ENCODE assay signal across 5 cellular contexts in genomic region chr1:241451981-241452380, GRCh38.
"Had no signal": no experiment of that assay in that cellular context is flagged by ENCODE, and none has a peak within 500 bp of the region (broad histone marks: within the 10 kb centered on the region; RNA-seq: fewer than 3 reads in every experiment).

No MANE protein-coding gene starts in this region.

- DNase-seq: GM23248, GOT3, H7, HFFc6, KBM-7 had no signal
